8 cellular contexts compared by ENCODE assay signal in genomic region chr10:6088721-6089333, GRCh38. TPM values are rescaled to one million over a fixed set of nuclear protein-coding genes. Genes with fewer than 3 reads are reported as not detected.
A peak's percentile ranks its signal among the peaks of the same experiment; 100 is the strongest.
DNase-seq lines count a peak whose midpoint lies in the region; ATAC-seq and TF ChIP-seq lines count a peak whose summit lies in the region.

Gene RBM17, plus strand, starts transcription at chr10:6089034. Its CDS starts 8,032 bp downstream, at chr10:6097066.

- H3K9me3 Mint-ChIP-seq in activated CD4-positive, alpha-beta T cell treated with anti-CD3 and anti-CD28 coated beads for 36 hours (ENCODE audit: low read depth): no peaks in the 10 kb centered on the region

- intact Hi-C loops in activated CD4-positive, alpha-beta T cell treated with anti-CD3 and anti-CD28 coated beads for 36 hours (cut with DNase I, micrococcal nuclease): loop anchor here (1.0 to 10.0 kb wide), 14 partner anchors 27 to 404 kb away; partner anchors contain the start of genes GDI2 (in 2 of the 2), FBH1 (in 1 of the 2), IL15RA (in 1 of the 2) and IL2RA (in 1 of the 2)

- H3K4me3 ChIP-seq in BJ (ENCODE audit: low read depth, low read length) (peak within 1 kb of the TSS; percentile 92), choroid plexus epithelial cell (ENCODE audit: low read depth, low read length) (peak within 1 kb of the TSS; percentile 87)

- 0 out of 2 replicates have a peak, but pooled peaks cover 4% of the 10 kb centered on the region for H3K27me3 ChIP-seq in BJ (ENCODE audit: control insufficient read depth, insufficient read depth, low read length)

- H3K27ac Mint-ChIP-seq in activated CD4-positive, alpha-beta T cell treated with anti-CD3 and anti-CD28 coated beads for 36 hours: peak within 1 kb of the TSS; percentile 78

- POLR2A ChIA-PET in BJ (lab: Charles Lee): no interaction called here
- POLR2A ChIA-PET in activated CD4-positive, alpha-beta T cell treated with anti-CD3 and anti-CD28 coated beads for 36 hours (lab: Charles Lee): interaction anchor here (1.4 kb wide), 1 partner anchor 38 kb away, joined by 5 read pairs; no protein-coding TSS in a partner anchor

- H3K36me3 ChIP-seq in BJ (ENCODE audit: control insufficient read depth, insufficient read depth, low read length): no peaks in the 10 kb centered on the region

- no peaks in the 10 kb centered on the region for H3K27me3 Mint-ChIP-seq in activated CD4-positive, alpha-beta T cell treated with anti-CD3 and anti-CD28 coated beads for 36 hours

- H3K4me3 Mint-ChIP-seq in activated CD4-positive, alpha-beta T cell treated with anti-CD3 and anti-CD28 coated beads for 36 hours: peak within 1 kb of the TSS; percentile 90

- peak; percentile 93 for ATAC-seq in HG03432 (IDR thresholded peaks at IDR 0.05; ENCODE audit: unreplicated experiment)
- peak; percentile 70 for ATAC-seq in activated CD4-positive, alpha-beta T cell treated with anti-CD3 and anti-CD28 coated beads for 36 hours

- peaks cover 74% of the 10 kb centered on the region for H3K4me1 Mint-ChIP-seq in activated CD4-positive, alpha-beta T cell treated with anti-CD3 and anti-CD28 coated beads for 36 hours

- TF ChIP-seq POLR2A in GM19099 (IDR thresholded peaks at IDR 0.05; ENCODE audit: extremely low read depth, insufficient read length, low read depth): peak; percentile 88

- TF ChIP-seq CTCF in BJ (IDR thresholded peaks at IDR 0.05; ENCODE audit: insufficient read depth, low read depth, low read length) (peak; percentile 100), choroid plexus epithelial cell (conservative IDR thresholded peaks at IDR 0.05; ENCODE audit: low read depth, low read length) (peak; percentile 93)

- CTCF ChIA-PET in BJ (lab: Yijun Ruan, JAX): interaction anchor here (1.5 to 4.6 kb wide), 5 partner anchors 10 to 313 kb away, joined by 3 to 32 read pairs (median 14); partner anchors contain the start of gene PFKFB3
- CTCF ChIA-PET in activated CD4-positive, alpha-beta T cell treated with anti-CD3 and anti-CD28 coated beads for 36 hours (lab: Charles Lee): interaction anchor here (0.6 to 3.4 kb wide), 9 partner anchors 20 to 113 kb away, joined by 3 to 113 read pairs (median 8); partner anchors contain the start of genes IL2RA and PFKFB3

- peaks cover 24% of the 10 kb centered on the region for H3K36me3 Mint-ChIP-seq in activated CD4-positive, alpha-beta T cell treated with anti-CD3 and anti-CD28 coated beads for 36 hours (ENCODE audit: low read depth)

- DNase-seq in BJ (ENCODE audit: low read depth): peak; percentile 75
- DNase-seq in NCI-H460 (ENCODE audit: extremely low read depth, low read depth): peak; percentile 86
- peak; percentile 98 for DNase-seq in activated CD4-positive, alpha-beta T cell treated with anti-CD3 and anti-CD28 coated beads for 36 hours
- DNase-seq in choroid plexus epithelial cell (ENCODE audit: low read depth): peak; percentile 98
- peak; percentile 96 for DNase-seq in kidney tubule cell (ENCODE audit: low spot score)
- peak; percentile 91 to 97 (median 94) for DNase-seq in stimulated activated CD4-positive, alpha-beta T cell treated with anti-CD3 and anti-CD28 coated beads, Interleukin-1b, Interleukin-23, amount 100 ng/mL, for 24 hours (ENCODE audit: low read depth in 4 of 4, low spot score in 1 of 4)

RNA-seq across cellular contexts. Expression of gene RBM17, which starts in this region (rescaled TPM):
- 28.9 and 31.7 TPM in 2 replicates for polyA plus RNA-seq in BJ (2011; rRNA removed)
- 11.7 and 13.1 TPM in 2 replicates for polyA minus RNA-seq in BJ (2011; rRNA and poly(A)+ RNA removed)
- 33.8 and 40.2 TPM in 2 replicates for total RNA-seq in NCI-H460 (2014; rRNA removed; shearing (Covaris generic))
- 112 and 121 TPM in 2 replicates for polyA plus RNA-seq in NCI-H460 (2014; cell fraction: nucleus; rRNA removed)
- 100 to 1,000 TPM; 206 to 246 TPM for total RNA-seq in activated CD4-positive, alpha-beta T cell treated with anti-CD3 and anti-CD28 coated beads for 36 hours

Comparison
In these comparisons a context has a peak if more than half of its experiments do, and no peak if none do; other contexts are left out.
1. Peak in every context shown above with its lines: DNase-seq, ATAC-seq and H3K4me3 ChIP-seq.